In genomic region chr4:1232661-1233621, GRCh38 we compare ENCODE assay signal across 1 cellular context.
TF ChIP-seq lines count a peak whose summit lies in the region.

No MANE protein-coding gene starts in this region.

TF ChIP-seq in GM23338, 12 proteins besides CTCF, POLR2A, EP300 and RAD21 (continued from another document):
- TF ChIP-seq, protein P1, sequence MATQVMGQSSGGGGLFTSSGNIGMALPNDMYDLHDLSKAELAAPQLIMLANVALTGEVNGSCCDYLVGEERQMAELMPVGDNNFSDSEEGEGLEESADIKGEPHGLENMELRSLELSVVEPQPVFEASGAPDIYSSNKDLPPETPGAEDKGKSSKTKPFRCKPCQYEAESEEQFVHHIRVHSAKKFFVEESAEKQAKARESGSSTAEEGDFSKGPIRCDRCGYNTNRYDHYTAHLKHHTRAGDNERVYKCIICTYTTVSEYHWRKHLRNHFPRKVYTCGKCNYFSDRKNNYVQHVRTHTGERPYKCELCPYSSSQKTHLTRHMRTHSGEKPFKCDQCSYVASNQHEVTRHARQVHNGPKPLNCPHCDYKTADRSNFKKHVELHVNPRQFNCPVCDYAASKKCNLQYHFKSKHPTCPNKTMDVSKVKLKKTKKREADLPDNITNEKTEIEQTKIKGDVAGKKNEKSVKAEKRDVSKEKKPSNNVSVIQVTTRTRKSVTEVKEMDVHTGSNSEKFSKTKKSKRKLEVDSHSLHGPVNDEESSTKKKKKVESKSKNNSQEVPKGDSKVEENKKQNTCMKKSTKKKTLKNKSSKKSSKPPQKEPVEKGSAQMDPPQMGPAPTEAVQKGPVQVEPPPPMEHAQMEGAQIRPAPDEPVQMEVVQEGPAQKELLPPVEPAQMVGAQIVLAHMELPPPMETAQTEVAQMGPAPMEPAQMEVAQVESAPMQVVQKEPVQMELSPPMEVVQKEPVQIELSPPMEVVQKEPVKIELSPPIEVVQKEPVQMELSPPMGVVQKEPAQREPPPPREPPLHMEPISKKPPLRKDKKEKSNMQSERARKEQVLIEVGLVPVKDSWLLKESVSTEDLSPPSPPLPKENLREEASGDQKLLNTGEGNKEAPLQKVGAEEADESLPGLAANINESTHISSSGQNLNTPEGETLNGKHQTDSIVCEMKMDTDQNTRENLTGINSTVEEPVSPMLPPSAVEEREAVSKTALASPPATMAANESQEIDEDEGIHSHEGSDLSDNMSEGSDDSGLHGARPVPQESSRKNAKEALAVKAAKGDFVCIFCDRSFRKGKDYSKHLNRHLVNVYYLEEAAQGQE (IDR thresholded peaks at IDR 0.05; ENCODE audit: unreplicated experiment), result no peak
- no peak for TF ChIP-seq ZNF331 (CRISPR knock-in tag; IDR thresholded peaks at IDR 0.05; ENCODE audit: low read depth)
TF ChIP-seq in GM23338: peak in this region for 0.
